In the genomic region with DNA sequence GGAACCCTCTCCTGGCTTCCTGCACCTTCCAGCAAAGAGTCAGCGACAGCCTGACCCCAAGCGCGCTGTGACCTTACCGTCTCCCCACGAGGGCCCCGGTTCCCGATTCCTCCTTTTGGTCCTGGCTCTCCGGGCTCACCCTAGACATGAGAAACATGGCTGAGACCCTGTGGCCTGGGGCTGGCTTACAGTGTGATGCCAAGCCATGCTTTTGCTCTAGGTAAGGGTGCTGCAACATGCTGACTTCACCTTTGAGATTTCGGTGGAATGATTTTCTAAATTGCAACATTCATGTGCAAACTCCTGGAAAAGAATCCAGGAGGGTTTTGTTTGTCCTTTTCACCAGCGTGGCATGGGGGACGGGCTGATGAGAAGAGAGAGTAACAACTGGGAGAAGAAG, we compare ENCODE assay signal across 15 cellular contexts.
"Had no signal": no experiment of that assay in that cellular context is flagged by ENCODE, and none has a peak within 500 bp of the region (broad histone marks: within the 10 kb centered on the region; RNA-seq: fewer than 3 reads in every experiment).

No MANE protein-coding gene starts in this region.

- H3K27ac Mint-ChIP-seq: activated CD4-positive, alpha-beta memory T cell treated with anti-CD3 and anti-CD28 coated beads, Interleukin-2, amount 10 ng/mL, durations not matched to agents 7 days and 5 days; activated naive CD4-positive, alpha-beta T cell treated with anti-CD3 and anti-CD28 coated beads for 36 hours; naive thymus-derived CD8-positive, alpha-beta T cell; stimulated activated naive CD8-positive, alpha-beta T cell treated with anti-CD3 and anti-CD28 coated beads, Interleukin-15, Interleukin-2, amounts not matched to agents 100 ng/mL and 50 ng/mL, for 24 hours; T-cell; type B pancreatic cell had no signal

- H3K27me3 Mint-ChIP-seq: activated CD4-positive, alpha-beta memory T cell treated with anti-CD3 and anti-CD28 coated beads, Interleukin-2, amount 10 ng/mL, durations not matched to agents 7 days and 5 days; naive thymus-derived CD8-positive, alpha-beta T cell; stimulated activated naive CD8-positive, alpha-beta T cell treated with anti-CD3 and anti-CD28 coated beads, Interleukin-15, Interleukin-2, amounts not matched to agents 100 ng/mL and 50 ng/mL, for 24 hours; T-cell had no signal

- H3K4me1 Mint-ChIP-seq: activated CD4-positive, alpha-beta memory T cell treated with anti-CD3 and anti-CD28 coated beads, Interleukin-2, amount 10 ng/mL, durations not matched to agents 7 days and 5 days; brain; T-cell had no signal

- H3K4me3 ChIP-seq: dorsolateral prefrontal cortex had no signal

- H3K9me3 Mint-ChIP-seq: activated CD4-positive, alpha-beta memory T cell treated with anti-CD3 and anti-CD28 coated beads, Interleukin-2, amount 10 ng/mL, durations not matched to agents 7 days and 5 days; activated naive CD4-positive, alpha-beta T cell treated with anti-CD3 and anti-CD28 coated beads for 36 hours; activated T-cell treated with anti-CD3 and anti-CD28 coated beads, Interleukin-2, amount 50 U/mL, for 4 hours; brain; naive thymus-derived CD8-positive, alpha-beta T cell; stimulated activated naive CD8-positive, alpha-beta T cell treated with anti-CD3 and anti-CD28 coated beads, Interleukin-15, Interleukin-2, amounts not matched to agents 100 ng/mL and 50 ng/mL, for 24 hours; T-cell had no signal

- H3K4me3 Mint-ChIP-seq: activated CD4-positive, alpha-beta memory T cell treated with anti-CD3 and anti-CD28 coated beads, Interleukin-2, amount 10 ng/mL, durations not matched to agents 7 days and 5 days; activated naive CD4-positive, alpha-beta T cell treated with anti-CD3 and anti-CD28 coated beads for 36 hours; activated T-cell treated with anti-CD3 and anti-CD28 coated beads, Interleukin-2, amount 50 U/mL, for 4 hours; brain; naive thymus-derived CD8-positive, alpha-beta T cell; stimulated activated naive CD8-positive, alpha-beta T cell treated with anti-CD3 and anti-CD28 coated beads, Interleukin-15, Interleukin-2, amounts not matched to agents 100 ng/mL and 50 ng/mL, for 24 hours; T-cell; type B pancreatic cell had no signal

- H3K36me3 Mint-ChIP-seq: brain, T-cell had no signal

- H3K27ac ChIP-seq: dorsolateral prefrontal cortex had no signal

- DNase-seq: activated CD4-positive, alpha-beta memory T cell treated with anti-CD3 and anti-CD28 coated beads, Interleukin-2, amount 10 ng/mL, durations not matched to agents 7 days and 5 days; activated CD4-positive, alpha-beta T cell treated with anti-CD3 and anti-CD28 coated beads for 48 hours; activated CD4-positive, CD25-positive, alpha-beta regulatory T cell; activated naive CD4-positive, alpha-beta T cell treated with anti-CD3 and anti-CD28 coated beads for 36 hours; activated T-cell treated with anti-CD3 and anti-CD28 coated beads, Interleukin-2, amount 50 U/mL, for 4 hours; anterior cingulate cortex; caudate nucleus; dorsolateral prefrontal cortex; mesendoderm; naive thymus-derived CD8-positive, alpha-beta T cell; T-cell; T-helper 9 cell had no signal

- ATAC-seq: activated T-cell treated with anti-CD3 and anti-CD28 coated beads, Interleukin-2, amount 50 U/mL, for 4 hours; naive thymus-derived CD8-positive, alpha-beta T cell; T-cell had no signal
